Comparison of ENCODE assay signal across 8 cellular contexts in genomic region chr17:59311051-59311468, GRCh38. TPM values are rescaled to one million over a fixed set of nuclear protein-coding genes. Genes with fewer than 3 reads are reported as not detected.
DNase-seq lines count a peak whose midpoint lies in the region; ATAC-seq and TF ChIP-seq lines count a peak whose summit lies in the region.

No MANE protein-coding gene starts in this region.

- no peaks in the 10 kb centered on the region for H3K27me3 Mint-ChIP-seq in activated CD8-positive, alpha-beta T cell treated with anti-CD3 and anti-CD28 coated beads for 36 hours
- H3K27me3 Mint-ChIP-seq in naive thymus-derived CD8-positive, alpha-beta T cell: no peaks in the 10 kb centered on the region

- H3K27ac Mint-ChIP-seq in activated CD8-positive, alpha-beta T cell treated with anti-CD3 and anti-CD28 coated beads for 36 hours: no peak overlapping the region
- peak overlapping the region in 2 of 10 donors; percentile 15 to 76 for H3K27ac Mint-ChIP-seq in naive thymus-derived CD8-positive, alpha-beta T cell

- no peaks in the 10 kb centered on the region for H3K9me3 Mint-ChIP-seq in activated CD8-positive, alpha-beta T cell treated with anti-CD3 and anti-CD28 coated beads for 36 hours
- no peaks in the 10 kb centered on the region for H3K9me3 Mint-ChIP-seq in naive thymus-derived CD8-positive, alpha-beta T cell

- POLR2A ChIA-PET in activated CD8-positive, alpha-beta T cell treated with anti-CD3 and anti-CD28 coated beads for 36 hours (lab: Charles Lee): interaction anchor here (1.1 to 1.3 kb wide), 3 partner anchors 18 to 205 kb away, joined by 3 to 5 read pairs (median 3); no protein-coding TSS in a partner anchor
- POLR2A ChIA-PET in naive thymus-derived CD8-positive, alpha-beta T cell (lab: Charles Lee): interaction anchor here (0.5 to 1.4 kb wide), 6 partner anchors 16 to 133 kb away, joined by 3 to 11 read pairs (median 5); no protein-coding TSS in a partner anchor

- no peak overlapping the region for H3K4me3 Mint-ChIP-seq in activated CD8-positive, alpha-beta T cell treated with anti-CD3 and anti-CD28 coated beads for 36 hours
- H3K4me3 Mint-ChIP-seq in naive thymus-derived CD8-positive, alpha-beta T cell: no peak overlapping the region

- ATAC-seq in activated CD8-positive, alpha-beta T cell treated with anti-CD3 and anti-CD28 coated beads for 36 hours: peak; percentile 99
- peak; percentile 95 to 99 for ATAC-seq in naive thymus-derived CD8-positive, alpha-beta T cell

- no peaks in the 10 kb centered on the region for H3K4me1 Mint-ChIP-seq in activated CD8-positive, alpha-beta T cell treated with anti-CD3 and anti-CD28 coated beads for 36 hours (ENCODE audit: low read depth)
- peaks cover 0 to 6% (median 3%) of the 10 kb centered on the region in 4 donors for H3K4me1 Mint-ChIP-seq in naive thymus-derived CD8-positive, alpha-beta T cell

- peak; percentile 96 for TF ChIP-seq CTCF in activated CD8-positive, alpha-beta T cell treated with anti-CD3 and anti-CD28 coated beads for 36 hours (IDR thresholded peaks at IDR 0.05)

- H3K36me3 Mint-ChIP-seq in activated CD8-positive, alpha-beta T cell treated with anti-CD3 and anti-CD28 coated beads for 36 hours (ENCODE audit: low read depth): no peaks in the 10 kb centered on the region
- H3K36me3 Mint-ChIP-seq in naive thymus-derived CD8-positive, alpha-beta T cell: no peaks in the 10 kb centered on the region

- DNase-seq in activated gamma-delta T cell treated with Interleukin-2 at 50 U/mL for 16 hours (peak; percentile 40), activated gamma-delta T cell (lab: John Stamatoyannopoulos, UW) (no peak), HS-27A (ENCODE audit: low read depth) (peak; percentile 40), NCI-H526 treated with DMSO at 0.1 percent for 48 hours (lab: John Stamatoyannopoulos, UW) (peak; percentile 61), fibroblast of gingiva (ENCODE audit: low read depth) (peak; percentile 27), posterior vena cava (ENCODE audit: low spot score) (no peak)
- DNase-seq in activated CD8-positive, alpha-beta T cell treated with anti-CD3 and anti-CD28 coated beads for 36 hours: peak; percentile 51
- peak in 8 of 10 donors; percentile 31 to 71 (median 60) for DNase-seq in naive thymus-derived CD8-positive, alpha-beta T cell

- CTCF ChIA-PET in activated CD8-positive, alpha-beta T cell treated with anti-CD3 and anti-CD28 coated beads for 36 hours (lab: Charles Lee): interaction anchor here (0.7 to 12.6 kb wide), 34 partner anchors 11 to 728 kb away, joined by 3 to 226 read pairs (median 4); partner anchors contain the start of gene GDPD1

- intact Hi-C loops in activated CD8-positive, alpha-beta T cell treated with anti-CD3 and anti-CD28 coated beads for 36 hours (cut with micrococcal nuclease): loop anchor here (1.0 to 10.0 kb wide), 2 partner anchors 129 to 214 kb away; no protein-coding TSS in a partner anchor
- intact Hi-C loops in posterior vena cava (cut with DNase I): no loop called here

RNA-seq across cellular contexts. Expression of gene YPEL2, which starts 20.4 kb away (rescaled TPM):
- total RNA-seq in activated CD8-positive, alpha-beta T cell treated with anti-CD3 and anti-CD28 coated beads for 36 hours: 1 to 10 TPM; 4.2 to 4.9 TPM
- total RNA-seq in naive thymus-derived CD8-positive, alpha-beta T cell: 10 to 100 TPM; 73.5 to 75.0 TPM
- 10 to 100 TPM; 22.0 to 28.7 (median 25.2) TPM for polyA plus RNA-seq in naive thymus-derived CD8-positive, alpha-beta T cell
- total RNA-seq in posterior vena cava: 10 to 100 TPM; 25.8 to 40.3 TPM

Comparison
In these comparisons a context has a peak if more than half of its experiments do, and no peak if none do; other contexts are left out.
1. DNase-seq: peak in activated gamma-delta T cell treated with Interleukin-2 at 50 U/mL for 16 hours (single experiment), HS-27A (single experiment), NCI-H526 treated with DMSO at 0.1 percent for 48 hours (single experiment), activated CD8-positive, alpha-beta T cell treated with anti-CD3 and anti-CD28 coated beads for 36 hours (single experiment), fibroblast of gingiva (single experiment) and naive thymus-derived CD8-positive, alpha-beta T cell (8 of 10); none in activated gamma-delta T cell (single experiment) and posterior vena cava (single experiment).
2. RNA of gene YPEL2, which starts 20.4 kb away (total RNA-seq): 73.5 to 75.0 TPM in naive thymus-derived CD8-positive, alpha-beta T cell and 25.8 to 40.3 TPM in posterior vena cava; 4.2 to 4.9 TPM in activated CD8-positive, alpha-beta T cell treated with anti-CD3 and anti-CD28 coated beads for 36 hours; every median in the first group is over 4 times any median in the second.